Comparison of ENCODE assay signal across 8 cellular contexts in genomic region chr6:105992315-105992961, GRCh38.
DNase-seq lines count a peak whose midpoint lies in the region; ATAC-seq and TF ChIP-seq lines count a peak whose summit lies in the region.

No MANE protein-coding gene starts in this region.

- H3F3A ChIP-seq in GM23248 (ENCODE audit: insufficient read depth) = peaks cover 27% of the 10 kb centered on the region

- CTCF ChIA-PET in activated naive CD4-positive, alpha-beta T cell treated with anti-CD3 and anti-CD28 coated beads for 36 hours (lab: Charles Lee) = interaction anchor here (1.5 to 4.3 kb wide), 3 partner anchors 93 to 231 kb away, joined by 4 to 21 read pairs (median 6); partner anchors contain the start of gene PRDM1

- H3K9me3 ChIP-seq in GM23248 (ENCODE audit: low read depth) = no peaks in the 10 kb centered on the region
- no peaks in the 10 kb centered on the region for H3K9me3 ChIP-seq in SJSA1 (replicated peaks)
- H3K9me3 ChIP-seq in thoracic aorta = no peaks in the 10 kb centered on the region

- peak overlapping the region; percentile 75 for H3K9ac ChIP-seq in GM23248

- peak; percentile 80 for ATAC-seq in thoracic aorta (ENCODE audit: insufficient number of reproducible peaks, low FRiP score, low read depth)

- peak overlapping the region; percentile 74 for H3K27ac Mint-ChIP-seq in activated naive CD4-positive, alpha-beta T cell treated with anti-CD3 and anti-CD28 coated beads for 36 hours
- H3K27ac Mint-ChIP-seq in osteocyte (ENCODE audit: unreplicated experiment) = no peak overlapping the region

- H3K79me2 ChIP-seq in GM23248 (ENCODE audit: insufficient read depth) = no peaks in the 10 kb centered on the region

- no peaks in the 10 kb centered on the region for H3K36me3 Mint-ChIP-seq in activated naive CD4-positive, alpha-beta T cell treated with anti-CD3 and anti-CD28 coated beads for 36 hours (ENCODE audit: low read depth)
- no peaks in the 10 kb centered on the region for H3K36me3 Mint-ChIP-seq in osteocyte (ENCODE audit: unreplicated experiment)

- intact Hi-C loops in activated naive CD4-positive, alpha-beta T cell treated with anti-CD3 and anti-CD28 coated beads for 36 hours (cut with micrococcal nuclease) = loop anchor here (1.0 to 5.0 kb wide), 12 partner anchors 11 to 528 kb away; partner anchors contain the start of genes ATG5 and PRDM1

- WGBS in GM23248 (ENCODE audit: low coverage in 1 of 2, low lambda C conversion rate in 2 of 2, missing lambda C conversion rate in 2 of 2), 2 experiments = 9% methylated on average over 31 to 34 of the region's 34 CpGs

- H3K9me3 Mint-ChIP-seq in activated naive CD4-positive, alpha-beta T cell treated with anti-CD3 and anti-CD28 coated beads for 36 hours = no peaks in the 10 kb centered on the region
- no peaks in the 10 kb centered on the region for H3K9me3 Mint-ChIP-seq in osteocyte (ENCODE audit: unreplicated experiment)

- no peaks in the 10 kb centered on the region for H3K9me2 ChIP-seq in GM23248 (ENCODE audit: insufficient read depth)

- H2AFZ ChIP-seq in GM23248 = peak overlapping the region; percentile 99

- DNase-seq in EL = peak; percentile 82
- DNase-seq in GM23248 = peak; percentile 86
- DNase-seq in Kasumi-1 (lab: John Stamatoyannopoulos, UW) = peak; percentile 68 to 73
- peak; percentile 76 to 86 for DNase-seq in SJSA1 (ENCODE audit: low read depth in 1 of 2, low spot score in 2 of 2)
- peak; percentile 90 for DNase-seq in activated naive CD4-positive, alpha-beta T cell treated with anti-CD3 and anti-CD28 coated beads for 36 hours
- DNase-seq in globus pallidus (ENCODE audit: low spot score) = peak; percentile 60
- peak; percentile 93 for DNase-seq in osteocyte (ENCODE audit: extremely low spot score, unreplicated experiment)
- DNase-seq in thoracic aorta (ENCODE audit: low spot score) = no peak

- H3K27me3 ChIP-seq in GM23248 (replicated peaks; ENCODE audit: insufficient read depth) = no peaks in the 10 kb centered on the region
- H3K27me3 ChIP-seq in SJSA1 (replicated peaks) = no peaks in the 10 kb centered on the region
- peaks cover 21% of the 10 kb centered on the region for H3K27me3 ChIP-seq in thoracic aorta (replicated peaks; ENCODE audit: insufficient read depth)

- H4K20me1 ChIP-seq in GM23248 (ENCODE audit: insufficient read depth) = no peaks in the 10 kb centered on the region

- H3K4me3 ChIP-seq in GM23248 = peak overlapping the region; percentile 92
- peak overlapping the region; percentile 51 for H3K4me3 ChIP-seq in SJSA1
- peak overlapping the region; percentile 90 for H3K4me3 ChIP-seq in thoracic aorta

- in situ Hi-C loops in GM23248 (cut with MboI) = loop anchor here (10.0 kb wide), 1 partner anchor 312 kb away; no protein-coding TSS in a partner anchor

- H3K4me3 Mint-ChIP-seq in activated naive CD4-positive, alpha-beta T cell treated with anti-CD3 and anti-CD28 coated beads for 36 hours = peak overlapping the region; percentile 88
- peak overlapping the region; percentile 87 for H3K4me3 Mint-ChIP-seq in osteocyte (ENCODE audit: unreplicated experiment)

- H3K36me3 ChIP-seq in GM23248 (ENCODE audit: low read depth) (no peaks in the 10 kb centered on the region), SJSA1 (peaks cover 4% of the 10 kb centered on the region), thoracic aorta (no peaks in the 10 kb centered on the region)

- H3K27ac ChIP-seq in GM23248 (no peak overlapping the region), SJSA1 (no peak overlapping the region), thoracic aorta (no peak overlapping the region)

- peaks cover 22% of the 10 kb centered on the region for H3K4me1 Mint-ChIP-seq in activated naive CD4-positive, alpha-beta T cell treated with anti-CD3 and anti-CD28 coated beads for 36 hours (ENCODE audit: low read depth)
- peaks cover 24% of the 10 kb centered on the region for H3K4me1 Mint-ChIP-seq in osteocyte (ENCODE audit: unreplicated experiment)

- peaks cover 72% of the 10 kb centered on the region for H3K27me3 Mint-ChIP-seq in activated naive CD4-positive, alpha-beta T cell treated with anti-CD3 and anti-CD28 coated beads for 36 hours (ENCODE audit: low read depth)
- peaks cover 87% of the 10 kb centered on the region for H3K27me3 Mint-ChIP-seq in osteocyte (ENCODE audit: unreplicated experiment)

- peak overlapping the region; percentile 89 for H3K4me2 ChIP-seq in GM23248 (ENCODE audit: unreplicated experiment)

- no peak for TF ChIP-seq CTCF in osteocyte (IDR thresholded peaks at IDR 0.05)
- TF ChIP-seq CTCF in thoracic aorta (IDR thresholded peaks at IDR 0.05) = no peak

- H3K4me1 ChIP-seq in GM23248 (ENCODE audit: insufficient read depth) (peaks cover 23% of the 10 kb centered on the region), SJSA1 (replicated peaks) (peaks cover 17% of the 10 kb centered on the region), thoracic aorta (ENCODE audit: control insufficient read depth in 1 of 2, low read depth in 2 of 2) (peaks cover 15 to 36% of the 10 kb centered on the region in 2 donors)
